In genomic region chr20:35734777-35735649, GRCh38 we compare ENCODE assay signal across 14 cellular contexts. TPM values are rescaled to one million over a fixed set of nuclear protein-coding genes. Genes with fewer than 3 reads are reported as not detected.
A peak's percentile ranks its signal among the peaks of the same experiment; 100 is the strongest.
DNase-seq lines count a peak whose midpoint lies in the region; ATAC-seq, FAIRE-seq and TF ChIP-seq lines count a peak whose summit lies in the region.
"Had no signal": no experiment of that assay in that cellular context is flagged by ENCODE, and none has a peak within 500 bp of the region (broad histone marks: within the 10 kb centered on the region; RNA-seq: fewer than 3 reads in every experiment).

No MANE protein-coding gene starts in this region.

- no peak overlapping the region for H3K4me3 Mint-ChIP-seq in activated B cell treated with CpG ODN at 0.5 μM for 24 hours
- H3K4me3 Mint-ChIP-seq: GM23338 had no signal

- H3K27me3 ChIP-seq in left ventricle myocardium inferior (ENCODE audit: low read depth) (no peaks in the 10 kb centered on the region), heart left ventricle (no peaks in the 10 kb centered on the region), lower lobe of right lung (ENCODE audit: low read depth) (no peaks in the 10 kb centered on the region), ascending aorta (no peaks in the 10 kb centered on the region)
- no peaks in the 10 kb centered on the region for H3K27me3 ChIP-seq in effector memory CD4-positive, alpha-beta T cell (replicated peaks; ENCODE audit: control insufficient read depth, insufficient read depth, low read length, poor library complexity, severe bottlenecking)
- H3K27me3 ChIP-seq: upper lobe of right lung had no signal

- no peak for TF ChIP-seq POLR2A in heart left ventricle (IDR thresholded peaks at IDR 0.05)

- no peak for FAIRE-seq in urothelium cell line (lab: Jason Lieb, UNC)

- H3K9me3 Mint-ChIP-seq in activated B cell treated with CpG ODN at 0.5 μM for 24 hours: no peaks in the 10 kb centered on the region
- H3K9me3 Mint-ChIP-seq: GM23338 had no signal

- TF ChIP-seq CTCF in left ventricle myocardium inferior (IDR thresholded peaks at IDR 0.05; ENCODE audit: borderline replicate concordance) (no peak), heart left ventricle (IDR thresholded peaks at IDR 0.05) (no peak), activated B cell treated with CpG ODN at 0.5 μM for 24 hours (IDR thresholded peaks at IDR 0.05) (no peak), lower lobe of right lung (IDR thresholded peaks at IDR 0.05) (no peak), ascending aorta (IDR thresholded peaks at IDR 0.05) (no peak)

- H3K9me3 ChIP-seq in left ventricle myocardium inferior (replicated peaks) (no peaks in the 10 kb centered on the region), heart left ventricle (no peaks in the 10 kb centered on the region), lower lobe of right lung (no peaks in the 10 kb centered on the region), ascending aorta (no peaks in the 10 kb centered on the region)
- H3K9me3 ChIP-seq in effector memory CD4-positive, alpha-beta T cell (ENCODE audit: control insufficient read depth, low read length): no peaks in the 10 kb centered on the region
- H3K9me3 ChIP-seq: upper lobe of right lung had no signal

- H3K27ac ChIP-seq in left ventricle myocardium inferior (replicated peaks) (no peak overlapping the region), heart left ventricle (peak overlapping the region in 1 of 12 donors; percentile 28), lower lobe of right lung (no peak overlapping the region), ascending aorta (peak overlapping the region in 1 of 2 donors; percentile 13)
- no peak overlapping the region for H3K27ac ChIP-seq in effector memory CD4-positive, alpha-beta T cell (ENCODE audit: insufficient read depth, low read length, poor library complexity, severe bottlenecking)
- H3K27ac ChIP-seq: upper lobe of right lung had no signal

- H3K4me1 Mint-ChIP-seq in activated B cell treated with CpG ODN at 0.5 μM for 24 hours: peaks cover 52% of the 10 kb centered on the region

- POLR2A ChIA-PET in activated B cell treated with CpG ODN at 0.5 μM for 24 hours (lab: Charles Lee): interaction anchor here (1.0 to 12.0 kb wide), 5 partner anchors 23 to 219 kb away, joined by 3 to 764 read pairs (median 5); partner anchors contain the start of genes NFS1, PHF20, ROMO1 and SCAND1

- H3K36me3 ChIP-seq in left ventricle myocardium inferior (peaks cover 100% of the 10 kb centered on the region), heart left ventricle (peaks cover 0 to 100% (median 100%) of the 10 kb centered on the region in 9 donors), lower lobe of right lung (peaks cover 100% of the 10 kb centered on the region), ascending aorta (peaks cover 78 to 99% of the 10 kb centered on the region in 2 donors)
- peaks cover 97% of the 10 kb centered on the region for H3K36me3 ChIP-seq in effector memory CD4-positive, alpha-beta T cell (ENCODE audit: control insufficient read depth, insufficient read depth, low read length)

- peak overlapping the region; percentile 31 for H3K4me3 ChIP-seq in left ventricle myocardium inferior
- peak overlapping the region in 1 of 12 donors; percentile 8 for H3K4me3 ChIP-seq in heart left ventricle
- peak overlapping the region; percentile 1 for H3K4me3 ChIP-seq in lower lobe of right lung
- H3K4me3 ChIP-seq in ascending aorta: no peak overlapping the region
- no peak overlapping the region for H3K4me3 ChIP-seq in effector memory CD4-positive, alpha-beta T cell (ENCODE audit: insufficient read depth, low read depth, low read length, poor library complexity, severe bottlenecking)
- H3K4me3 ChIP-seq: GM23338, upper lobe of right lung had no signal

- CTCF ChIA-PET in activated B cell treated with CpG ODN at 0.5 μM for 24 hours (lab: Charles Lee): no interaction called here

- no peaks in the 10 kb centered on the region for H3K27me3 Mint-ChIP-seq in activated B cell treated with CpG ODN at 0.5 μM for 24 hours

- H3K4me1 ChIP-seq in left ventricle myocardium inferior (peaks cover 100% of the 10 kb centered on the region), heart left ventricle (peaks cover 29 to 100% (median 84%) of the 10 kb centered on the region in 12 donors), lower lobe of right lung (peaks cover 88% of the 10 kb centered on the region), ascending aorta (peaks cover 11 to 72% of the 10 kb centered on the region in 2 donors)
- peaks cover 46% of the 10 kb centered on the region for H3K4me1 ChIP-seq in effector memory CD4-positive, alpha-beta T cell (ENCODE audit: control insufficient read depth, insufficient read depth, low read length, poor library complexity, severe bottlenecking)

- H3K27ac Mint-ChIP-seq in activated B cell treated with CpG ODN at 0.5 μM for 24 hours: peak overlapping the region; percentile 41
- H3K27ac Mint-ChIP-seq: GM23338 had no signal

- intact Hi-C loops in left ventricle myocardium inferior (cut with micrococcal nuclease): loop anchor here (10.0 kb wide), 1 partner anchor 150 kb away; no protein-coding TSS in a partner anchor
- intact Hi-C loops in heart left ventricle (cut with DNase I): loop anchor here in 5 of 10 donors (2.0 to 10.0 kb wide), 3 partner anchors 26 to 150 kb away; no protein-coding TSS in a partner anchor
- intact Hi-C loops in activated B cell treated with CpG ODN at 0.5 μM for 24 hours (cut with micrococcal nuclease): loop anchor here (2.0 kb wide), 2 partner anchors 14 to 26 kb away; no protein-coding TSS in a partner anchor
- intact Hi-C loops in lower lobe of right lung (cut with DNase I): no loop called here
- intact Hi-C loops in ascending aorta (cut with DNase I): loop anchor here (2.0 kb wide), 1 partner anchor 14 kb away; no protein-coding TSS in a partner anchor

- ATAC-seq in heart left ventricle (no peak), activated B cell treated with CpG ODN at 0.5 μM for 24 hours (ENCODE audit: low read depth) (no peak), lower lobe of right lung (no peak), left lobe of liver (no peak)
- ATAC-seq: GM23338, Right ventricle myocardium inferior, upper lobe of right lung had no signal

- peaks cover 87% of the 10 kb centered on the region for H3K36me3 Mint-ChIP-seq in activated B cell treated with CpG ODN at 0.5 μM for 24 hours (ENCODE audit: low read depth)

- WGBS in heart left ventricle, 4 donors: 46 to 62% (median 53%) methylated on average over 4 of the region's 4 CpGs

- DNase-seq in left ventricle myocardium inferior (no peak), heart left ventricle (no peak), activated B cell treated with CpG ODN at 0.5 μM for 24 hours (no peak), lower lobe of right lung (no peak), ascending aorta (ENCODE audit: low spot score in 2 of 2) (no peak), left lobe of liver (ENCODE audit: low spot score) (no peak), urothelium cell line (ENCODE audit: low spot score) (no peak)
- no peak for DNase-seq in effector memory CD4-positive, alpha-beta T cell
- DNase-seq: KBM-7, NCI-H1930, NCI-H748 treated with DMSO at 0.1 percent for 48 hours, upper lobe of right lung had no signal

RNA-seq across cellular contexts. Expression of gene RBM39, which starts 7.0 kb away (rescaled TPM):
- total RNA-seq in left ventricle myocardium inferior (128 TPM), heart left ventricle (100 to 1,000 TPM in 7 of 9 donors, 10 to 100 TPM in 2; 72.6 to 147 (median 112) TPM), activated B cell treated with CpG ODN at 0.5 μM for 24 hours (432 and 483 TPM in 2 replicates), lower lobe of right lung (299 TPM), ascending aorta (232 TPM), left lobe of liver (102 TPM)
- polyA plus RNA-seq in heart left ventricle: 100 to 1,000 TPM in 1 of 2 donors, 10 to 100 TPM in 1; 90.4 to 165 TPM

RNA-seq across cellular contexts. Expression of gene ROMO1, which starts 35.8 kb away (rescaled TPM):
- total RNA-seq in left ventricle myocardium inferior (210 TPM), heart left ventricle (100 to 1,000 TPM; 120 to 591 (median 174) TPM), activated B cell treated with CpG ODN at 0.5 μM for 24 hours (96.8 and 131 TPM in 2 replicates), lower lobe of right lung (81.7 TPM), ascending aorta (85.5 TPM), left lobe of liver (103 TPM)
- polyA plus RNA-seq in heart left ventricle: 100 to 1,000 TPM; 241 to 534 TPM

RNA-seq across cellular contexts. Expression of gene NFS1, which starts 35.9 kb away (rescaled TPM):
- total RNA-seq in left ventricle myocardium inferior: 60.8 TPM
- total RNA-seq in heart left ventricle: 10 to 100 TPM; 38.1 to 67.5 (median 58.3) TPM
- 10 to 100 TPM; 27.4 to 59.9 TPM for polyA plus RNA-seq in heart left ventricle
- total RNA-seq in activated B cell treated with CpG ODN at 0.5 μM for 24 hours: 27.1 and 30.6 TPM in 2 replicates
- 22.2 TPM for total RNA-seq in lower lobe of right lung
- 62.2 TPM for total RNA-seq in ascending aorta
- 60.9 TPM for total RNA-seq in left lobe of liver

RNA-seq across cellular contexts. Expression of gene PHF20, which starts 36.8 kb away (rescaled TPM):
- total RNA-seq in left ventricle myocardium inferior (35.9 TPM), heart left ventricle (10 to 100 TPM; 26.4 to 47.0 (median 36.5) TPM), activated B cell treated with CpG ODN at 0.5 μM for 24 hours (72.3 and 86.0 TPM in 2 replicates), lower lobe of right lung (47.9 TPM), ascending aorta (109 TPM), left lobe of liver (11.4 TPM)
- 10 to 100 TPM; 25.8 to 48.9 TPM for polyA plus RNA-seq in heart left ventricle

Comparison
In these comparisons a context has a peak if more than half of its experiments do, and no peak if none do; other contexts are left out.
1. H3K4me3 ChIP-seq: peak in left ventricle myocardium inferior (single experiment) and lower lobe of right lung (single experiment); none in ascending aorta (0 of 2) and effector memory CD4-positive, alpha-beta T cell (single experiment).